Comparison of ENCODE assay signal across 8 cellular contexts in genomic region chr1:30908446-30908885, GRCh38. TPM values are rescaled to one million over a fixed set of nuclear protein-coding genes. Genes with fewer than 3 reads are reported as not detected.
DNase-seq lines count a peak whose midpoint lies in the region; ATAC-seq lines count a peak whose summit lies in the region.

SDC3 (minus strand) TSS chr1:30908758; CDS start chr1:30908586, 172 bp downstream.

- H3K4me1 Mint-ChIP-seq in activated naive CD8-positive, alpha-beta T cell treated with anti-CD3 and anti-CD28 coated beads, Interleukin-2, amount 10 ng/mL, durations not matched to agents 7 days and 5 days = peaks cover 8% of the 10 kb centered on the region

- H3K27ac Mint-ChIP-seq in activated naive CD8-positive, alpha-beta T cell treated with anti-CD3 and anti-CD28 coated beads, Interleukin-2, amount 10 ng/mL, durations not matched to agents 7 days and 5 days = no peak within 1 kb of the TSS

- peak; percentile 60 for ATAC-seq in activated naive CD8-positive, alpha-beta T cell treated with anti-CD3 and anti-CD28 coated beads, Interleukin-2, amount 10 ng/mL, durations not matched to agents 7 days and 5 days (ENCODE audit: low read depth)
- ATAC-seq in left ventricle myocardium superior = peak; percentile 65

- POLR2A ChIA-PET in activated naive CD8-positive, alpha-beta T cell treated with anti-CD3 and anti-CD28 coated beads, Interleukin-2, amount 10 ng/mL, durations not matched to agents 7 days and 5 days (lab: Charles Lee) = no interaction called here

- peak within 1 kb of the TSS; percentile 80 for H3K4me3 Mint-ChIP-seq in activated naive CD8-positive, alpha-beta T cell treated with anti-CD3 and anti-CD28 coated beads, Interleukin-2, amount 10 ng/mL, durations not matched to agents 7 days and 5 days

- H3K36me3 Mint-ChIP-seq in activated naive CD8-positive, alpha-beta T cell treated with anti-CD3 and anti-CD28 coated beads, Interleukin-2, amount 10 ng/mL, durations not matched to agents 7 days and 5 days = no peaks in the 10 kb centered on the region

- H3K27me3 Mint-ChIP-seq in activated naive CD8-positive, alpha-beta T cell treated with anti-CD3 and anti-CD28 coated beads, Interleukin-2, amount 10 ng/mL, durations not matched to agents 7 days and 5 days = peaks cover 57% of the 10 kb centered on the region

- peak; percentile 55 for DNase-seq in AG08395 (ENCODE audit: low spot score)
- DNase-seq in HCEC 1CT = peak; percentile 26
- DNase-seq in activated naive CD8-positive, alpha-beta T cell treated with anti-CD3 and anti-CD28 coated beads, Interleukin-2, amount 10 ng/mL, durations not matched to agents 7 days and 5 days = no peak
- DNase-seq in left ventricle myocardium superior = peak; percentile 66
- DNase-seq in renal cortical epithelial cell (ENCODE audit: low read depth) = no peak
- DNase-seq in Ammon's horn (ENCODE audit: low spot score) = no peak
- no peak for DNase-seq in middle frontal gyrus (ENCODE audit: extremely low spot score, low spot score)
- no peak for DNase-seq in SHP77 treated with DMSO at 0.1 percent for 48 hours (lab: John Stamatoyannopoulos, UW)

- no peaks in the 10 kb centered on the region for H3K9me3 Mint-ChIP-seq in activated naive CD8-positive, alpha-beta T cell treated with anti-CD3 and anti-CD28 coated beads, Interleukin-2, amount 10 ng/mL, durations not matched to agents 7 days and 5 days

- intact Hi-C loops in left ventricle myocardium superior (cut with micrococcal nuclease) = no loop called here

RNA-seq across cellular contexts. Expression of gene SDC3, which starts in this region (rescaled TPM):
- under 1 TPM; 0.51 to 0.55 TPM for total RNA-seq in activated naive CD8-positive, alpha-beta T cell treated with anti-CD3 and anti-CD28 coated beads, Interleukin-2, amount 10 ng/mL, durations not matched to agents 7 days and 5 days
- total RNA-seq in left ventricle myocardium superior = 19.6 TPM
- 12.3 and 56.7 TPM in 2 replicates for total RNA-seq in renal cortical epithelial cell

Comparison
In these comparisons a context has a peak if more than half of its experiments do, and no peak if none do; other contexts are left out.
1. Peak in ATAC-seq in activated naive CD8-positive, alpha-beta T cell treated with anti-CD3 and anti-CD28 coated beads, Interleukin-2, amount 10 ng/mL, durations not matched to agents 7 days and 5 days; RNA of the gene not detected or under 1 TPM.
2. DNase-seq: peak in AG08395 (single experiment), HCEC 1CT (single experiment) and left ventricle myocardium superior (single experiment); none in activated naive CD8-positive, alpha-beta T cell treated with anti-CD3 and anti-CD28 coated beads, Interleukin-2, amount 10 ng/mL, durations not matched to agents 7 days and 5 days (single experiment), renal cortical epithelial cell (single experiment), Ammon's horn (single experiment), middle frontal gyrus (single experiment) and SHP77 treated with DMSO at 0.1 percent for 48 hours (single experiment).